In genomic region chr9:20564650-20565049, GRCh38 we compare ENCODE assay signal across 30 cellular contexts.
"Had no signal": no experiment of that assay in that cellular context is flagged by ENCODE, and none has a peak within 500 bp of the region (broad histone marks: within the 10 kb centered on the region; RNA-seq: fewer than 3 reads in every experiment).

No MANE protein-coding gene starts in this region.

- H3K9me3 Mint-ChIP-seq: activated CD8-positive, alpha-beta T cell treated with anti-CD3 and anti-CD28 coated beads for 36 hours; activated naive CD8-positive, alpha-beta T cell treated with anti-CD3 and anti-CD28 coated beads for 36 hours; activated T-cell treated with anti-CD3 and anti-CD28 coated beads, Interleukin-2, amount 50 U/mL, for 72 hours; activated T-helper 17 cell treated with anti-CD3 and anti-CD28 coated beads, Interleukin-2, amount 50 U/mL, for 72 hours; central memory CD8-positive, alpha-beta T cell had no signal

- ATAC-seq: activated CD8-positive, alpha-beta T cell treated with anti-CD3 and anti-CD28 coated beads for 36 hours; activated T-cell treated with anti-CD3 and anti-CD28 coated beads, Interleukin-2, amount 50 U/mL, for 72 hours; activated T-helper 17 cell treated with anti-CD3 and anti-CD28 coated beads, Interleukin-2, amount 50 U/mL, for 72 hours; Right ventricle myocardium inferior had no signal

- FAIRE-seq: RCC 7860 had no signal

- H3K27ac ChIP-seq: PC-9, RWPE1, SK-N-MC, WERI-Rb-1 had no signal

- H3K27me3 ChIP-seq: cardiac muscle cell, MG63 had no signal

- H3K4me3 ChIP-seq: cardiac muscle cell, MG63, PC-9, SK-N-MC had no signal

- H3K36me3 ChIP-seq: cardiac muscle cell, MG63, WERI-Rb-1 had no signal

- H3K27me3 Mint-ChIP-seq: activated CD4-positive, alpha-beta T cell treated with anti-CD3 and anti-CD28 coated beads, Interleukin-2, amount 10 ng/mL, durations not matched to agents 24 days and 14 days; activated CD8-positive, alpha-beta T cell treated with anti-CD3 and anti-CD28 coated beads for 36 hours; activated naive CD8-positive, alpha-beta T cell treated with anti-CD3 and anti-CD28 coated beads for 36 hours; activated T-helper 17 cell treated with anti-CD3 and anti-CD28 coated beads, Interleukin-2, amount 50 U/mL, for 72 hours; central memory CD8-positive, alpha-beta T cell had no signal

- DNase-seq: activated CD4-positive, alpha-beta T cell treated with anti-CD3 and anti-CD28 coated beads, Interleukin-2, amount 10 ng/mL, durations not matched to agents 24 days and 14 days; activated CD4-positive, alpha-beta T cell treated with anti-CD3 and anti-CD28 coated beads, Interleukin-2, amount 50 U/mL, for 4 hours; activated CD8-positive, alpha-beta T cell treated with anti-CD3 and anti-CD28 coated beads for 36 hours; activated effector memory CD4-positive, alpha-beta T cell treated with anti-CD3 and anti-CD28 coated beads, Interleukin-2, amount 50 U/mL, for 16 hours; activated naive CD4-positive, alpha-beta T cell; activated naive CD4-positive, alpha-beta T cell treated with anti-CD3 and anti-CD28 coated beads, Interleukin-2, amount 50 U/mL, for 16 hours; activated naive CD8-positive, alpha-beta T cell treated with anti-CD3 and anti-CD28 coated beads for 36 hours; activated T-cell treated with anti-CD3 and anti-CD28 coated beads, Interleukin-2, amount 50 U/mL, for 1 hour; activated T-cell treated with anti-CD3 and anti-CD28 coated beads, Interleukin-2, amount 50 U/mL, for 72 hours; amniotic stem cell; aorta; MG63; NCI-H1048; NCI-H1105 treated with DMSO at 0.1 percent for 48 hours; NCI-H1436; NCI-H1694; NCI-H1930; NCI-H2081 treated with DMSO at 0.1 percent for 48 hours; NCI-H226; NCI-H524; PC-9; T1000; WERI-Rb-1 had no signal

- H2AFZ ChIP-seq: PC-9 had no signal

- H3K27ac Mint-ChIP-seq: activated CD8-positive, alpha-beta T cell treated with anti-CD3 and anti-CD28 coated beads for 36 hours; activated naive CD8-positive, alpha-beta T cell treated with anti-CD3 and anti-CD28 coated beads for 36 hours; activated T-cell treated with anti-CD3 and anti-CD28 coated beads, Interleukin-2, amount 50 U/mL, for 72 hours had no signal

- H3K9me3 ChIP-seq: MG63 had no signal

- H3K4me3 Mint-ChIP-seq: activated CD4-positive, alpha-beta T cell treated with anti-CD3 and anti-CD28 coated beads, Interleukin-2, amount 10 ng/mL, durations not matched to agents 24 days and 14 days; activated CD8-positive, alpha-beta T cell treated with anti-CD3 and anti-CD28 coated beads for 36 hours; activated naive CD8-positive, alpha-beta T cell treated with anti-CD3 and anti-CD28 coated beads for 36 hours; activated T-cell treated with anti-CD3 and anti-CD28 coated beads, Interleukin-2, amount 50 U/mL, for 72 hours; central memory CD8-positive, alpha-beta T cell had no signal

- H3K4me2 ChIP-seq: PC-9 had no signal
